Comparison of ENCODE assay signal across 15 cellular contexts in genomic region chr14:103556976-103557758, GRCh38. TPM values are rescaled to one million over a fixed set of nuclear protein-coding genes. Genes with fewer than 3 reads are reported as not detected.
DNase-seq lines count a peak whose midpoint lies in the region; ATAC-seq and TF ChIP-seq lines count a peak whose summit lies in the region.
"Had no signal": no experiment of that assay in that cellular context is flagged by ENCODE, and none has a peak within 500 bp of the region (broad histone marks: within the 10 kb centered on the region; RNA-seq: fewer than 3 reads in every experiment).

No MANE protein-coding gene starts in this region.

- peaks cover 10% of the 10 kb centered on the region for H3K36me3 Mint-ChIP-seq in progenitor cell of endocrine pancreas (ENCODE audit: insufficient read depth)

- DNase-seq in NCI-H345 treated with DMSO at 0.1 percent for 48 hours (lab: John Stamatoyannopoulos, UW; ENCODE audit: unreplicated experiment): peak; percentile 21
- no peak for DNase-seq in epithelial cell of prostate (ENCODE audit: low read depth, low spot score)
- no peak for DNase-seq in progenitor cell of endocrine pancreas (ENCODE audit: low spot score, unreplicated experiment)
- DNase-seq in NCI-H1930 (lab: John Stamatoyannopoulos, UW): no peak
- no peak for DNase-seq in MG63
- no peak for DNase-seq in H7
- DNase-seq: activated naive CD8-positive, alpha-beta T cell treated with anti-CD3 and anti-CD28 coated beads, Interleukin-2, amount 50 U/mL, for 24 hours; cortex of kidney; DMS153; KG1; NCI-H1436 treated with DMSO at 0.1 percent for 48 hours; stimulated activated CD4-positive, alpha-beta T cell treated with anti-CD3 and anti-CD28 coated beads, Interleukin-2, amount 100 ng/mL, for 24 hours; T-helper 9 cell had no signal

- H3K9me3 ChIP-seq in MG63: no peaks in the 10 kb centered on the region

- peaks cover 14% of the 10 kb centered on the region for H3K4me1 Mint-ChIP-seq in progenitor cell of endocrine pancreas (ENCODE audit: low read depth)

- H3K27ac ChIP-seq in ACC112 (ENCODE audit: low read depth, low read length): peak overlapping the region; percentile 64; the same call in 1 of the 2 replicates
- H3K27ac ChIP-seq in epithelial cell of prostate: peak overlapping the region; percentile 61

- peaks cover 19% of the 10 kb centered on the region for H3K36me3 ChIP-seq in ACC112 (ENCODE audit: insufficient read depth, low read length)
- peaks cover 31% of the 10 kb centered on the region for H3K36me3 ChIP-seq in MG63
- peaks cover 5% of the 10 kb centered on the region for H3K36me3 ChIP-seq in H7 (replicated peaks; ENCODE audit: control insufficient read depth, insufficient read depth, low read length)

- no peaks in the 10 kb centered on the region for H3K9me3 Mint-ChIP-seq in progenitor cell of endocrine pancreas (ENCODE audit: low read depth)
- H3K9me3 Mint-ChIP-seq: activated naive CD8-positive, alpha-beta T cell treated with anti-CD3 and anti-CD28 coated beads, Interleukin-2, amount 50 U/mL, for 24 hours had no signal

- peak overlapping the region; percentile 71 for H3K27ac Mint-ChIP-seq in progenitor cell of endocrine pancreas
- H3K27ac Mint-ChIP-seq: activated naive CD8-positive, alpha-beta T cell treated with anti-CD3 and anti-CD28 coated beads, Interleukin-2, amount 50 U/mL, for 24 hours had no signal

- H2AFZ ChIP-seq in ACC112 (ENCODE audit: low read length, unreplicated experiment): no peak overlapping the region

- ATAC-seq in SK-N-SH treated with all-trans-retinoic acid at 6 μM for 48 hours: no peak
- ATAC-seq: activated naive CD8-positive, alpha-beta T cell treated with anti-CD3 and anti-CD28 coated beads, Interleukin-2, amount 50 U/mL, for 24 hours had no signal

- H3K27me3 ChIP-seq in ACC112 (ENCODE audit: insufficient read depth, low read length) (no peaks in the 10 kb centered on the region), MG63 (no peaks in the 10 kb centered on the region), H7 (ENCODE audit: control insufficient read depth, insufficient read depth, low read length) (no peaks in the 10 kb centered on the region)

- no peaks in the 10 kb centered on the region for H3K27me3 Mint-ChIP-seq in progenitor cell of endocrine pancreas
- H3K27me3 Mint-ChIP-seq: activated naive CD8-positive, alpha-beta T cell treated with anti-CD3 and anti-CD28 coated beads, Interleukin-2, amount 50 U/mL, for 24 hours had no signal

- H3K4me3 Mint-ChIP-seq in progenitor cell of endocrine pancreas (ENCODE audit: low read depth): no peak overlapping the region
- H3K4me3 Mint-ChIP-seq: activated naive CD8-positive, alpha-beta T cell treated with anti-CD3 and anti-CD28 coated beads, Interleukin-2, amount 50 U/mL, for 24 hours had no signal

- H3K4me3 ChIP-seq in ACC112 (ENCODE audit: low read depth, low read length) (no peak overlapping the region), MG63 (no peak overlapping the region), H7 (ENCODE audit: insufficient read depth, low read depth, low read length) (no peak overlapping the region)

- H3K79me2 ChIP-seq in ACC112 (ENCODE audit: control insufficient read depth, insufficient read depth, low read length, unreplicated experiment): peaks cover 58% of the 10 kb centered on the region

- peaks cover 50% of the 10 kb centered on the region for H3K4me1 ChIP-seq in ACC112 (ENCODE audit: control insufficient read depth, insufficient read depth, low read length, unreplicated experiment)

- TF ChIP-seq CTCF in progenitor cell of endocrine pancreas (IDR thresholded peaks at IDR 0.05; ENCODE audit: unreplicated experiment): no peak

TF ChIP-seq in SK-N-SH treated with all-trans-retinoic acid at 6 μM for 48 hours, 23 proteins besides CTCF, POLR2A, EP300 and RAD21 (continues in another document):
- TF ChIP-seq TCF4 (CRISPR knock-in tag; IDR thresholded peaks at IDR 0.05; ENCODE audit: borderline replicate concordance) (no peak), ARNTL (CRISPR knock-in tag; IDR thresholded peaks at IDR 0.05; ENCODE audit: borderline replicate concordance, low read depth) (no peak), ZNF70 (CRISPR knock-in tag; IDR thresholded peaks at IDR 0.05) (no peak), ISL1 (CRISPR knock-in tag; IDR thresholded peaks at IDR 0.05) (no peak), ZNF8 (CRISPR knock-in tag; IDR thresholded peaks at IDR 0.05) (no peak), ZC3H10 (CRISPR knock-in tag; IDR thresholded peaks at IDR 0.05) (no peak), GLIS3 (CRISPR knock-in tag; IDR thresholded peaks at IDR 0.05) (no peak), PATZ1 (CRISPR knock-in tag; IDR thresholded peaks at IDR 0.05; ENCODE audit: borderline replicate concordance) (no peak), CSDC2 (CRISPR knock-in tag; IDR thresholded peaks at IDR 0.05) (no peak), CSRNP3 (CRISPR knock-in tag; IDR thresholded peaks at IDR 0.05) (no peak), OSR1 (CRISPR knock-in tag; IDR thresholded peaks at IDR 0.05) (no peak), RARB (CRISPR knock-in tag; IDR thresholded peaks at IDR 0.05) (no peak), POU6F1 (CRISPR knock-in tag; IDR thresholded peaks at IDR 0.05; ENCODE audit: borderline replicate concordance, low read depth) (no peak), ESRRG (CRISPR knock-in tag; IDR thresholded peaks at IDR 0.05) (no peak), ZFP30 (CRISPR knock-in tag; IDR thresholded peaks at IDR 0.05) (no peak), PPARA (CRISPR knock-in tag; IDR thresholded peaks at IDR 0.05; ENCODE audit: borderline replicate concordance) (no peak)

RNA-seq across cellular contexts. Expression of gene BAG5, which starts 5.3 kb away (rescaled TPM):
- 23.5 and 24.7 TPM in 2 replicates for total RNA-seq in progenitor cell of endocrine pancreas
- 5.4 and 8.2 TPM in 2 replicates for total RNA-seq in MG63 (2014; rRNA removed; shearing (Covaris generic); ENCODE audit: low replicate concordance)
- 16.6 and 17.7 TPM in 2 replicates for total RNA-seq in H7 (2014; rRNA removed; shearing (Covaris generic))

RNA-seq across cellular contexts. Expression of gene COA8, which starts 5.6 kb away (rescaled TPM):
- 45.1 and 46.3 TPM in 2 replicates for total RNA-seq in progenitor cell of endocrine pancreas
- 18.4 and 38.9 TPM in 2 replicates for total RNA-seq in MG63 (2014; rRNA removed; shearing (Covaris generic); ENCODE audit: low replicate concordance)
- 15.8 and 17.4 TPM in 2 replicates for total RNA-seq in H7 (2014; rRNA removed; shearing (Covaris generic))

RNA-seq across cellular contexts. Expression of gene TRMT61A, which starts 28.2 kb away (rescaled TPM):
- total RNA-seq in progenitor cell of endocrine pancreas: 10.3 and 10.7 TPM in 2 replicates
- 29.0 and 43.2 TPM in 2 replicates for total RNA-seq in MG63 (2014; rRNA removed; shearing (Covaris generic); ENCODE audit: low replicate concordance)
- 13.4 and 14.1 TPM in 2 replicates for total RNA-seq in H7 (2014; rRNA removed; shearing (Covaris generic))

RNA-seq across cellular contexts. Expression of gene CKB, which starts 34.5 kb away (rescaled TPM):
- 929 and 983 TPM in 2 replicates for total RNA-seq in progenitor cell of endocrine pancreas
- total RNA-seq in MG63 (2014; rRNA removed; shearing (Covaris generic); ENCODE audit: low replicate concordance): 34.9 and 45.2 TPM in 2 replicates
- total RNA-seq in H7 (2014; rRNA removed; shearing (Covaris generic)): 282 and 412 TPM in 2 replicates
